Comparison of ENCODE assay signal across 22 cellular contexts in the genomic region with DNA sequence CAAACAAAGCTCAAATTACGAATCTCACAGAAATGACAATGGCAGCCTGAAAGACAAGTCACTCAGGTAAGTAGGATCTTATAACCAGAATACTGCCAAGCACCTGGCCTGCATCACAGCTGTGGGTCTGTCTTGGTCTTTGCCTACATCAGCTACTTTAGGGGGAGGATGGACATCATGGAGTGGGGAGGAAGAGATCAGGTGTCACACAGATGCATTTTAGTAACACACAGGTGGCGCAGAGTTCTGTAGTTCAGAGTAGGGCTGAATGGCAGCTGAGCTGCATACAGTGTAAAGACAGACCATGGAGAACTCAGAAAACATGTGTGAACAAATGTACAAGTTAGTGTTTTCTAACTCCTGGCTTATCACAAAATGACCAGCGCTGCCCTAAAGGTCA.
A peak's percentile ranks its signal among the peaks of the same experiment; 100 is the strongest.
DNase-seq lines count a peak whose midpoint lies in the region; ATAC-seq and TF ChIP-seq lines count a peak whose summit lies in the region.
"Had no signal": no experiment of that assay in that cellular context is flagged by ENCODE, and none has a peak within 500 bp of the region (broad histone marks: within the 10 kb centered on the region; RNA-seq: fewer than 3 reads in every experiment).

No MANE protein-coding gene starts in this region.

- peak; percentile 41 for DNase-seq in DMS53 (lab: John Stamatoyannopoulos, UW)
- DNase-seq in DMS53 treated with DMSO at 0.1 percent for 48 hours (lab: John Stamatoyannopoulos, UW; ENCODE audit: unreplicated experiment), result no peak
- peak; percentile 95 for DNase-seq in NCI-H2196 (lab: John Stamatoyannopoulos, UW; ENCODE audit: unreplicated experiment)
- peak; percentile 20 for DNase-seq in RPMI8226
- DNase-seq in foreskin melanocyte, result no peak
- no peak for DNase-seq in dermis blood vessel endothelial cell
- DNase-seq: activated CD4-positive, alpha-beta T cell treated with anti-CD3 and anti-CD28 coated beads for 48 hours; activated naive CD4-positive, alpha-beta T cell treated with anti-CD3 and anti-CD28 coated beads, Interleukin-2, amount 50 U/mL, for 16 hours; body of pancreas; C1 segment of cervical spinal cord; COR-L47; gastrocnemius medialis; HFFc6; mucosa of descending colon; NCI-H1048; stimulated activated CD4-positive, alpha-beta T cell treated with anti-CD3 and anti-CD28 coated beads, Interleukin-4, amount 100 ng/mL, for 4 hours; T1000; transverse colon; WERI-Rb-1 had no signal

- no peak for TF ChIP-seq POLR2A in GM18505 (IDR thresholded peaks at IDR 0.05; ENCODE audit: borderline replicate concordance, extremely low read depth, insufficient read depth, insufficient read length)

- ATAC-seq in GM19463 (IDR thresholded peaks at IDR 0.05; ENCODE audit: unreplicated experiment) (no peak), GM18505 (IDR thresholded peaks at IDR 0.05; ENCODE audit: unreplicated experiment) (no peak)
- ATAC-seq: activated T-helper 17 cell treated with anti-CD3 and anti-CD28 coated beads, Interleukin-2, amount 50 U/mL, for 72 hours; body of pancreas; gastrocnemius medialis; mucosa of descending colon had no signal

Comparison
In these comparisons a context has a peak if more than half of its experiments do, and no peak if none do; other contexts are left out.
1. DNase-seq: peak in DMS53 (single experiment), NCI-H2196 (single experiment) and RPMI8226 (single experiment); none in DMS53 treated with DMSO at 0.1 percent for 48 hours (single experiment), foreskin melanocyte (single experiment) and dermis blood vessel endothelial cell (single experiment).